In genomic region chr7:95501261-95501816, GRCh38 we compare ENCODE assay signal across 8 cellular contexts. TPM values are rescaled to one million over a fixed set of nuclear protein-coding genes. Genes with fewer than 3 reads are reported as not detected.
DNase-seq lines count a peak whose midpoint lies in the region; ATAC-seq lines count a peak whose summit lies in the region.

No MANE protein-coding gene starts in this region.

- H3K4me1 ChIP-seq in SJSA1 (replicated peaks): peaks cover 25% of the 10 kb centered on the region

- H3K4me1 Mint-ChIP-seq in stimulated activated naive B cell treated with anti-CD40 and anti-IgM and Interleukin-4, amounts not matched to agents 10 μg/mL and 1 μg/mL and 100 μg/mL, for 72 hours: peaks cover 11 to 26% of the 10 kb centered on the region in 2 donors

- H3K27ac ChIP-seq in SJSA1: peak overlapping the region; percentile 58

- DNase-seq in activated T-cell treated with anti-CD3 and anti-CD28 coated beads for 48 hours (ENCODE audit: low read depth) (peak; percentile 6), SJSA1 (ENCODE audit: low read depth in 1 of 2, low spot score in 2 of 2) (peak in 1 of 2 experiments; percentile 20), SHP77 treated with DMSO at 0.1 percent for 48 hours (lab: John Stamatoyannopoulos, UW) (no peak), MV-4-11 (lab: John Stamatoyannopoulos, UW) (no peak)
- DNase-seq in activated T-cell treated with anti-CD3 and anti-CD28 coated beads, Interleukin-2, amount 50 U/mL, for 1 hour: no peak
- peak; percentile 31 for DNase-seq in stimulated activated naive B cell treated with anti-CD40 and anti-IgM and Interleukin-4, amounts not matched to agents 10 μg/mL and 1 μg/mL and 100 μg/mL, for 72 hours
- DNase-seq in effector CD4-positive, alpha-beta T cell: no peak

- ATAC-seq in HG02884 (IDR thresholded peaks at IDR 0.05; ENCODE audit: unreplicated experiment): peak; percentile 88
- ATAC-seq in stimulated activated naive B cell treated with anti-CD40 and anti-IgM and Interleukin-4, amounts not matched to agents 10 μg/mL and 1 μg/mL and 100 μg/mL, for 72 hours (replicated peaks): peak; percentile 93 to 95

- H3K9me3 ChIP-seq in SJSA1 (replicated peaks): no peaks in the 10 kb centered on the region

- no peaks in the 10 kb centered on the region for H3K36me3 ChIP-seq in SJSA1

- peak overlapping the region; percentile 46 to 58 for H3K4me3 Mint-ChIP-seq in stimulated activated naive B cell treated with anti-CD40 and anti-IgM and Interleukin-4, amounts not matched to agents 10 μg/mL and 1 μg/mL and 100 μg/mL, for 72 hours

- H3K27me3 ChIP-seq in SJSA1 (replicated peaks): no peaks in the 10 kb centered on the region

- no peak overlapping the region for H3K4me3 ChIP-seq in SJSA1

- H3K36me3 Mint-ChIP-seq in stimulated activated naive B cell treated with anti-CD40 and anti-IgM and Interleukin-4, amounts not matched to agents 10 μg/mL and 1 μg/mL and 100 μg/mL, for 72 hours: no peaks in the 10 kb centered on the region

- H3K9me3 Mint-ChIP-seq in stimulated activated naive B cell treated with anti-CD40 and anti-IgM and Interleukin-4, amounts not matched to agents 10 μg/mL and 1 μg/mL and 100 μg/mL, for 72 hours: peaks cover 0 to 1% of the 10 kb centered on the region in 2 donors

- peak overlapping the region; percentile 96 for H3K27ac Mint-ChIP-seq in stimulated activated naive B cell treated with anti-CD40 and anti-IgM and Interleukin-4, amounts not matched to agents 10 μg/mL and 1 μg/mL and 100 μg/mL, for 72 hours

- H3K27me3 Mint-ChIP-seq in stimulated activated naive B cell treated with anti-CD40 and anti-IgM and Interleukin-4, amounts not matched to agents 10 μg/mL and 1 μg/mL and 100 μg/mL, for 72 hours: peaks cover 0 to 8% of the 10 kb centered on the region in 2 donors

RNA-seq across cellular contexts. Expression of gene ASB4, which starts 15.6 kb away (rescaled TPM):
- total RNA-seq in SJSA1 (2014; rRNA removed; shearing (Covaris generic)): not detected in 2 replicates

Comparison
In these comparisons a context has a peak if more than half of its experiments do, and no peak if none do; other contexts are left out.
1. DNase-seq: peak in activated T-cell treated with anti-CD3 and anti-CD28 coated beads for 48 hours (single experiment) and stimulated activated naive B cell treated with anti-CD40 and anti-IgM and Interleukin-4, amounts not matched to agents 10 μg/mL and 1 μg/mL and 100 μg/mL, for 72 hours (single experiment); none in activated T-cell treated with anti-CD3 and anti-CD28 coated beads, Interleukin-2, amount 50 U/mL, for 1 hour (single experiment), SHP77 treated with DMSO at 0.1 percent for 48 hours (single experiment), effector CD4-positive, alpha-beta T cell (single experiment) and MV-4-11 (single experiment).